In the genomic region with DNA sequence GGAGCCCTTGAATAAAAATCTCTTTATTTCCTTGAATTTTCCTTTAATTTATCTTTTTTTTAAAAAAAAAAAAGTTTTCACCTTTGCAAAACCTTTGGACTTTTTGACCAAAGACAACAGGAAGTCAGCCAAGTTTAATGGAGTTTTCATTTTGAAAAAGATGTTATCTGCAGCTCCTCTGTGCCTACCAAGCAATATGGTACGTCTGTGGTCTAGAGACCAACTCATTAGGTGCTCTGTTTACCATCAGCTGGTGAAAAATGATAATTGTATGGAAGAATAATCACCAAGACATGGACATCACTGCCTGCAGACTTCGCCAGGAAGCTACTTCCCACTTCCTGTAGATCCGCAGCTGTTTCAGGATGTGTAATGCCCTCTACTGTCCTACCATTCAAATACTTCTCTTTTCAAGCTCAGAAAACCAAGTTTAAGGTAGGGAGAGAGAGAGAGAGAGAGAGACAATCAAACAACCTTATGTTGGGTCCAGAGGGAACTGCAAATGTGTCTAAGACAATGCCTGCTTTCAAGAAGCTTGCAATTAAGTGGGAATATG, we compare ENCODE assay signal across 1 cellular context.
TF ChIP-seq lines count a peak whose summit lies in the region.

No MANE protein-coding gene starts in this region.

TF ChIP-seq in K562, 482 proteins besides CTCF, POLR2A, EP300 and RAD21 (continues in another document):
- TF ChIP-seq ZKSCAN3 (CRISPR knock-in tag; IDR thresholded peaks at IDR 0.05) (no peak), ZNF512 (tag; IDR thresholded peaks at IDR 0.05) (no peak), CLOCK (CRISPR knock-in tag; IDR thresholded peaks at IDR 0.05; ENCODE audit: borderline replicate concordance) (no peak), GABPB1 (CRISPR knock-in tag; IDR thresholded peaks at IDR 0.05) (peak; percentile 59), ETV1 (tag; conservative IDR thresholded peaks at IDR 0.05; ENCODE audit: low read depth) (peak; percentile 48; the same call in 1 of the 2 replicates), ZZZ3 (IDR thresholded peaks at IDR 0.05) (no peak), DDX20 (tag; IDR thresholded peaks at IDR 0.05; ENCODE audit: low read depth) (no peak), CBX5 (IDR thresholded peaks at IDR 0.05; ENCODE audit: borderline replicate concordance, low read depth) (no peak), EHMT2 (IDR thresholded peaks at IDR 0.05) (peak; percentile 24; the same call in 1 of the 2 replicates), NCOR1 (IDR thresholded peaks at IDR 0.05) (no peak), GATA2 (CRISPR knock-in tag; IDR thresholded peaks at IDR 0.05) (no peak), ZNF79 (CRISPR knock-in tag; IDR thresholded peaks at IDR 0.05; ENCODE audit: low read depth) (no peak), ELF1 (tag; IDR thresholded peaks at IDR 0.05) (peak; percentile 78), ZNF695 (CRISPR knock-in tag; IDR thresholded peaks at IDR 0.05) (no peak), HLTF (IDR thresholded peaks at IDR 0.05) (no peak), THRB (CRISPR knock-in tag; conservative IDR thresholded peaks at IDR 0.05) (no peak), RERE (CRISPR knock-in tag; IDR thresholded peaks at IDR 0.05; ENCODE audit: borderline replicate concordance) (no peak), RBM34 (IDR thresholded peaks at IDR 0.05; ENCODE audit: borderline replicate concordance, insufficient read depth, low read length) (no peak), ARID4B (CRISPR knock-in tag; IDR thresholded peaks at IDR 0.05) (no peak), ETV6 (IDR thresholded peaks at IDR 0.05; ENCODE audit: borderline replicate concordance in 1 of 2, low read depth in 2 of 2, low read length in 1 of 2) (peak; percentile 15 to 27; a peak in 1 of 4 replicates), ETV6 (CRISPR knock-in tag; IDR thresholded peaks at IDR 0.05; ENCODE audit: borderline replicate concordance) (no peak), KLF1 (tag; IDR thresholded peaks at IDR 0.05) (no peak), EZH2 (IDR thresholded peaks at IDR 0.05; ENCODE audit: borderline replicate concordance, low read depth, low read length) (no peak), GABPA (tag; conservative IDR thresholded peaks at IDR 0.05; ENCODE audit: low read depth) (peak; percentile 86), ZNF217 (CRISPR knock-in tag; IDR thresholded peaks at IDR 0.05) (no peak), CBX1 (IDR thresholded peaks at IDR 0.05; ENCODE audit: low read depth) (no peak), ATF6 (CRISPR knock-in tag; IDR thresholded peaks at IDR 0.05) (no peak)
